In the genomic region with DNA sequence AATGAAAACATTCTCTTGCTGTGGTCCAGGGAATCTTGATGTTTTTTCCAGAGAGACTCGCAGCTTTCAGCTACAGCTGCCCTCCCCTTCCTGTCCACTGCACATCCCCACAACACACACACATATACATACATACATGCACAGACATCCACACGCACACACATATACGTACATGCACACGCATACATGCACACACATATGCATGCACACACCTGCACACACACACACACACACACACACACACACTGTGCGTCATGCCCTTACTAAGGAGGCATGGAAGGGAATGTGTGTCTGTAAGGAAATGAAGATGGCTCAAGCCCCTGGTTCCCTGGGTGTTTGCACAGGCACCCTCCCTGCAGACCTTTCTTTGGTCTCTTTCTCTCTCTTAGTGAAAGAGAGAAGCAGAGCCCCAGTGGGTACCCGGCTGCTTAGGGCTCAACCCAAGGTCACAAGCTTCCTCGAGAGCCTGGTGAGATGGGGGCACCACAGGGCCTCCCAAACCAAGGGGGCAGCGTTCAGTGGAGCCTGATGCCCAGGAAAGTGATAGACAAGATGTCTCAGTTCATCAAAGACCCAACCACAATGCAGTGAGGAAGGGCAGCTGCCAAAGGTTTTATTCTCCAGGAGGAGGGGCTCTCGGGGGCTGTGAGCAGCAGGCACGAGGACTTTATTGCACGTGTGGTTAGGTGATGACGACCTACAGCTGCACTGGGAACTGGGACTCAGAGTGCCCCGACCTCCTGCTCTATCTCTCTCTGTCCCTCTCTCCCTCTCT, we compare ENCODE assay signal across 20 cellular contexts. TPM values are rescaled to one million over a fixed set of nuclear protein-coding genes. Genes with fewer than 3 reads are reported as not detected.
DNase-seq lines count a peak whose midpoint lies in the region; ATAC-seq and TF ChIP-seq lines count a peak whose summit lies in the region.
"Had no signal": no experiment of that assay in that cellular context is flagged by ENCODE, and none has a peak within 500 bp of the region (broad histone marks: within the 10 kb centered on the region; RNA-seq: fewer than 3 reads in every experiment).

No MANE protein-coding gene starts in this region.

- H3K4me1 Mint-ChIP-seq in stimulated activated memory B cell treated with anti-CD40 and anti-IgM and Interleukin-4, amounts not matched to agents 10 μg/mL and 1 μg/mL and 100 μg/mL, for 72 hours, result peaks cover 68% of the 10 kb centered on the region
- H3K4me1 Mint-ChIP-seq in immature natural killer cell, result no peaks in the 10 kb centered on the region

- no peak overlapping the region for H3K4me2 ChIP-seq in hepatocyte
- no peak overlapping the region for H3K4me2 ChIP-seq in mammary epithelial cell (ENCODE audit: insufficient read depth, low read depth, low read length)

- DNase-seq in activated effector memory CD4-positive, alpha-beta T cell treated with anti-CD3 and anti-CD28 coated beads, Interleukin-2, amount 50 U/mL, for 16 hours, result peak; percentile 43
- DNase-seq in activated effector memory CD4-positive, alpha-beta T cell treated with Interleukin-2 at 50 U/mL for 16 hours, result no peak
- DNase-seq in hepatocyte (ENCODE audit: low spot score) (peak; percentile 4), immature natural killer cell (no peak), mammary epithelial cell (no peak)
- DNase-seq: activated CD4-positive, alpha-beta T cell treated with anti-CD3 and anti-CD28 coated beads for 1 hour; activated T-cell treated with anti-CD3 and anti-CD28 coated beads for 4 hours; caudate nucleus; KG1; left colon; NCI-H1105 treated with DMSO at 0.1 percent for 48 hours; NCI-H345; SIG-M5; T-helper 2 cell had no signal

- H3K27ac ChIP-seq in KOPT-K1 (ENCODE audit: low read depth, low read length, poor library complexity, severe bottlenecking) (peak overlapping the region; percentile 47), hepatocyte (no peak overlapping the region), mammary epithelial cell (ENCODE audit: insufficient read depth, low read depth, low read length) (no peak overlapping the region)
- H3K27ac ChIP-seq: HL-60 had no signal

- no peaks in the 10 kb centered on the region for H3K9me2 ChIP-seq in hepatocyte (replicated peaks; ENCODE audit: insufficient read depth)

- H4K20me1 ChIP-seq in hepatocyte (ENCODE audit: insufficient read depth, poor library complexity, severe bottlenecking), result no peaks in the 10 kb centered on the region
- no peaks in the 10 kb centered on the region for H4K20me1 ChIP-seq in mammary epithelial cell (ENCODE audit: insufficient read depth, low read length)

- no peaks in the 10 kb centered on the region for H3K27me3 Mint-ChIP-seq in stimulated activated memory B cell treated with anti-CD40 and anti-IgM and Interleukin-4, amounts not matched to agents 10 μg/mL and 1 μg/mL and 100 μg/mL, for 72 hours
- no peaks in the 10 kb centered on the region for H3K27me3 Mint-ChIP-seq in immature natural killer cell (ENCODE audit: low read depth in 3 of 3)

- H2AFZ ChIP-seq in hepatocyte (no peak overlapping the region), mammary epithelial cell (ENCODE audit: low read depth, low read length) (no peak overlapping the region)

- intact Hi-C loops in mammary epithelial cell (cut with micrococcal nuclease), result no loop called here

- H3K27ac Mint-ChIP-seq in stimulated activated memory B cell treated with anti-CD40 and anti-IgM and Interleukin-4, amounts not matched to agents 10 μg/mL and 1 μg/mL and 100 μg/mL, for 72 hours, result peak overlapping the region; percentile 81
- no peak overlapping the region for H3K27ac Mint-ChIP-seq in immature natural killer cell

- H3K79me2 ChIP-seq in hepatocyte (no peaks in the 10 kb centered on the region), mammary epithelial cell (ENCODE audit: insufficient read depth, low read length) (no peaks in the 10 kb centered on the region)

- no TSS peak for BruUV-seq in mammary epithelial cell (replicated peaks; lab: Mats Ljungman, UMichigan)

- no peaks in the 10 kb centered on the region for H3K9me3 ChIP-seq in KOPT-K1 (ENCODE audit: insufficient read depth, low read length, poor library complexity, severe bottlenecking)
- no peaks in the 10 kb centered on the region for H3K9me3 ChIP-seq in hepatocyte (ENCODE audit: low read depth)
- H3K9me3 ChIP-seq in mammary epithelial cell (replicated peaks; ENCODE audit: insufficient read depth, low read length), result no peaks in the 10 kb centered on the region

- H3K4me3 Mint-ChIP-seq in stimulated activated memory B cell treated with anti-CD40 and anti-IgM and Interleukin-4, amounts not matched to agents 10 μg/mL and 1 μg/mL and 100 μg/mL, for 72 hours, result no peak overlapping the region
- H3K4me3 Mint-ChIP-seq in immature natural killer cell, result no peak overlapping the region

- no peak overlapping the region for H3K9ac ChIP-seq in mammary epithelial cell (ENCODE audit: insufficient read depth, low read length)

- H3K27me3 ChIP-seq in hepatocyte, result no peaks in the 10 kb centered on the region
- H3K27me3 ChIP-seq in mammary epithelial cell (ENCODE audit: insufficient read depth, low read length), result no peaks in the 10 kb centered on the region

- H3K4me1 ChIP-seq in hepatocyte (ENCODE audit: insufficient read depth), result no peaks in the 10 kb centered on the region
- H3K4me1 ChIP-seq in mammary epithelial cell (ENCODE audit: insufficient read depth, low read length), result no peaks in the 10 kb centered on the region

- no peaks in the 10 kb centered on the region for H3K9me3 Mint-ChIP-seq in stimulated activated memory B cell treated with anti-CD40 and anti-IgM and Interleukin-4, amounts not matched to agents 10 μg/mL and 1 μg/mL and 100 μg/mL, for 72 hours
- no peaks in the 10 kb centered on the region for H3K9me3 Mint-ChIP-seq in immature natural killer cell

- in situ Hi-C loops in mammary epithelial cell (cut with MboI; ENCODE audit: low sequenced_read_pairs in 2 of 2), result no loop called here

- WGBS in hepatocyte (ENCODE audit: low lambda C conversion rate, missing lambda C conversion rate), result 57% methylated on average over 13 of the region's 13 CpGs
- 72% methylated on average over 8 of the region's 13 CpGs for WGBS in mammary epithelial cell (ENCODE audit: low coverage, missing lambda C conversion rate)

- H3K36me3 Mint-ChIP-seq in stimulated activated memory B cell treated with anti-CD40 and anti-IgM and Interleukin-4, amounts not matched to agents 10 μg/mL and 1 μg/mL and 100 μg/mL, for 72 hours, result peaks cover 54% of the 10 kb centered on the region
- no peaks in the 10 kb centered on the region for H3K36me3 Mint-ChIP-seq in immature natural killer cell

- no peak for TF ChIP-seq CTCF in hepatocyte (IDR thresholded peaks at IDR 0.05; ENCODE audit: poor library complexity)
- no peak for TF ChIP-seq CTCF in mammary epithelial cell (conservative IDR thresholded peaks at IDR 0.05 in 1 of 2, IDR thresholded peaks at IDR 0.05 in 1 of 2; ENCODE audit: extremely low read depth in 1 of 2, insufficient read depth in 1 of 2, low read depth in 1 of 2, low read length in 2 of 2)

- no peaks in the 10 kb centered on the region for H3K36me3 ChIP-seq in KOPT-K1 (ENCODE audit: insufficient read depth, low read length)
- H3K36me3 ChIP-seq in hepatocyte (replicated peaks; ENCODE audit: insufficient read depth, low read depth), result no peaks in the 10 kb centered on the region
- no peaks in the 10 kb centered on the region for H3K36me3 ChIP-seq in mammary epithelial cell (ENCODE audit: insufficient read depth, low read length)

- H3K4me3 ChIP-seq in hepatocyte, result no peak overlapping the region
- H3K4me3 ChIP-seq in mammary epithelial cell (replicated peaks in 1 of 3; ENCODE audit: insufficient read depth in 1 of 3, low read depth in 2 of 3, low read length in 3 of 3), result no peak overlapping the region

- dilution Hi-C loops in mammary epithelial cell (cut with HindIII; ENCODE audit: low sequenced_read_pairs), result no loop called here

- CTCF ChIA-PET in mammary epithelial cell (lab: Charles Lee; ENCODE audit: low non-redundant PET), result no interaction called here

- ATAC-seq in stimulated activated memory B cell treated with anti-CD40 and anti-IgM and Interleukin-4, amounts not matched to agents 10 μg/mL and 1 μg/mL and 100 μg/mL, for 72 hours, result no peak
- ATAC-seq in GM21576 (IDR thresholded peaks at IDR 0.05; ENCODE audit: unreplicated experiment), result no peak
- ATAC-seq: left colon had no signal

RNA-seq across cellular contexts. Expression of a gene that starts 33.2 kb away (rescaled TPM):
- total RNA-seq in hepatocyte (not detected in 2 replicates), mammary epithelial cell (not detected)
- polyA plus RNA-seq in hepatocyte (not detected in 2 replicates), immature natural killer cell (not detected), mammary epithelial cell (not detected)
- polyA minus RNA-seq in mammary epithelial cell, result not detected
- total RNA-seq: myocyte, pulmonary artery endothelial cell had no signal

Comparison
In these comparisons a context has a peak if more than half of its experiments do, and no peak if none do; other contexts are left out.
1. DNase-seq: peak in activated effector memory CD4-positive, alpha-beta T cell treated with anti-CD3 and anti-CD28 coated beads, Interleukin-2, amount 50 U/mL, for 16 hours (single experiment) and hepatocyte (single experiment); none in activated effector memory CD4-positive, alpha-beta T cell treated with Interleukin-2 at 50 U/mL for 16 hours (single experiment), immature natural killer cell (0 of 3) and mammary epithelial cell (single experiment).